8 cellular contexts compared by ENCODE assay signal in the genomic region with DNA sequence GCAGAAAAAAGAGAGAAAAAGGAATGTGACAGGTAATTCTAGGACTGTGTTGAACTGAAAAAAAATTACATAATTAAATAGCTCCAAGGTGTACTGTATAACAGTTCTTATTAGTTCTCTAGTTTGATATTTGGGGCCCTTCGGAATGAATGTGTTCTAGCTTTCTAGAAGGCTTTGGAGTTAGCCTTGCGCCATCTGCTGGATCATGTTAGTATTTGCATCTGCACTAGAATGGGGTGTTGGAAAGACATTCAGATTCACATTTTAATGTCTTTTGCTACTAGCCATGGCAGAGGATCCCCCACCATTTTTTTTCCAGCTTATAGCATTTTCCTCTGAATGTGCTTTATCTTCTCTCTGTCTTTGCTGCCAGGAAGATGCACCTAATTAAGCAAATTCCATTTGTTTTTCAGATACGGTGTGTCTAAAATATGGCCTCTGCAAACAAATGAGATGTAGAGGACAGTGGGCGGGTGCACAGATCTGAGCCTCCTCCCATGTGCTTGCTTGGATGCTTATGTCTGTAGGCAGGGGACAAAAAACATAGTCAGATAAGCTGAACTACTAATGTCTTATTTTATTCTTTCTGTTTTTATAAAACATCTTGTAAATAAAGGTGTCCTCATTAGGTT.
DNase-seq lines count a peak whose midpoint lies in the region; ATAC-seq and TF ChIP-seq lines count a peak whose summit lies in the region.

No MANE protein-coding gene starts in this region.

- peak overlapping the region; percentile 53 for H3K4me2 ChIP-seq in OCI-LY3 (ENCODE audit: low read length)

- no peak overlapping the region for H3K4me3 Mint-ChIP-seq in activated naive CD4-positive, alpha-beta T cell treated with anti-CD3 and anti-CD28 coated beads for 36 hours

- TF ChIP-seq CTCF in OCI-LY3 (IDR thresholded peaks at IDR 0.05; ENCODE audit: low read depth, low read length): peak; percentile 73
- TF ChIP-seq CTCF in psoas muscle (IDR thresholded peaks at IDR 0.05): peak; percentile 80

- H3K9me3 ChIP-seq in OCI-LY3 (ENCODE audit: insufficient read depth, low read length): no peaks in the 10 kb centered on the region
- no peaks in the 10 kb centered on the region for H3K9me3 ChIP-seq in psoas muscle

- H3K36me3 ChIP-seq in OCI-LY3 (replicated peaks; ENCODE audit: low read depth, low read length) (no peaks in the 10 kb centered on the region), psoas muscle (ENCODE audit: insufficient read depth in 1 of 2, low read depth in 1 of 2) (no peaks in the 10 kb centered on the region)

- no peaks in the 10 kb centered on the region for H4K20me1 ChIP-seq in OCI-LY3 (ENCODE audit: insufficient read depth, low read length)

- no peaks in the 10 kb centered on the region for H3K79me2 ChIP-seq in OCI-LY3 (ENCODE audit: low read length)

- intact Hi-C loops in activated naive CD4-positive, alpha-beta T cell treated with anti-CD3 and anti-CD28 coated beads for 36 hours (cut with micrococcal nuclease): loop anchor here (1.0 to 10.0 kb wide), 5 partner anchors 131 to 800 kb away; partner anchors contain the start of gene PHF14
- intact Hi-C loops in head of caudate nucleus (cut with DNase I): no loop called here
- intact Hi-C loops in psoas muscle (cut with DNase I): no loop called here

- 33 to 48% (median 38%) methylated on average over 4 of the region's 4 CpGs for WGBS in psoas muscle, 3 donors

- H3K27me3 Mint-ChIP-seq in activated naive CD4-positive, alpha-beta T cell treated with anti-CD3 and anti-CD28 coated beads for 36 hours (ENCODE audit: low read depth): peaks cover 3% of the 10 kb centered on the region

- CTCF ChIA-PET in activated naive CD4-positive, alpha-beta T cell treated with anti-CD3 and anti-CD28 coated beads for 36 hours (lab: Charles Lee): interaction anchor here (0.6 to 2.5 kb wide), 18 partner anchors 9 to 1477 kb away, joined by 3 to 16 read pairs (median 4); a partner anchor contains a TSS

- peaks cover 2% of the 10 kb centered on the region for H3K4me1 Mint-ChIP-seq in activated naive CD4-positive, alpha-beta T cell treated with anti-CD3 and anti-CD28 coated beads for 36 hours (ENCODE audit: low read depth)

- H2AFZ ChIP-seq in OCI-LY3 (ENCODE audit: low read depth, low read length): 0 out of 2 replicates have a peak overlapping the region, but pooled peaks have one; percentile 15

- peaks cover 11% of the 10 kb centered on the region for H3K4me1 ChIP-seq in OCI-LY3 (ENCODE audit: low read length)
- no peaks in the 10 kb centered on the region for H3K4me1 ChIP-seq in psoas muscle

- H3K4me3 ChIP-seq in OCI-LY3 (ENCODE audit: low read length) (peak overlapping the region; percentile 56), psoas muscle (no peak overlapping the region)

- no peaks in the 10 kb centered on the region for H3K9me3 Mint-ChIP-seq in activated naive CD4-positive, alpha-beta T cell treated with anti-CD3 and anti-CD28 coated beads for 36 hours

- 0 out of 2 replicates have a peak overlapping the region, but pooled peaks have one; percentile 16 for H3K9ac ChIP-seq in OCI-LY3 (ENCODE audit: low read length)

- H3K27me3 ChIP-seq in OCI-LY3 (ENCODE audit: low read depth, low read length): no peaks in the 10 kb centered on the region
- H3K27me3 ChIP-seq in psoas muscle (ENCODE audit: insufficient read depth in 3 of 3, low read length in 2 of 3): no peaks in the 10 kb centered on the region

- ATAC-seq in GM21619 (IDR thresholded peaks at IDR 0.05; ENCODE audit: unreplicated experiment): peak; percentile 86
- ATAC-seq in psoas muscle: peak in 3 of 4 donors; percentile 46 to 80 (median 50)

- DNase-seq in GF-D8 (lab: John Stamatoyannopoulos, UW) (peak; percentile 12), HuH-7.5 (ENCODE audit: low spot score) (peak; percentile 20), head of caudate nucleus (peak in 41 of 42 donors; percentile 8 to 89 (median 69)), psoas muscle (no peak), GOT3 (lab: John Stamatoyannopoulos, UW) (no peak)
- peak; percentile 69 for DNase-seq in activated naive CD4-positive, alpha-beta T cell treated with anti-CD3 and anti-CD28 coated beads for 36 hours

- no peaks in the 10 kb centered on the region for H3K36me3 Mint-ChIP-seq in activated naive CD4-positive, alpha-beta T cell treated with anti-CD3 and anti-CD28 coated beads for 36 hours (ENCODE audit: low read depth)

- no peak overlapping the region for H3K27ac ChIP-seq in OCI-LY3 (ENCODE audit: low read length)
- H3K27ac ChIP-seq in psoas muscle: no peak overlapping the region

- H3K27ac Mint-ChIP-seq in activated naive CD4-positive, alpha-beta T cell treated with anti-CD3 and anti-CD28 coated beads for 36 hours: no peak overlapping the region

Comparison
In these comparisons a context has a peak if more than half of its experiments do, and no peak if none do; other contexts are left out.
1. DNase-seq: peak in GF-D8 (single experiment), HuH-7.5 (single experiment), activated naive CD4-positive, alpha-beta T cell treated with anti-CD3 and anti-CD28 coated beads for 36 hours (single experiment) and head of caudate nucleus (41 of 42); none in psoas muscle (0 of 2) and GOT3 (single experiment).